Comparison of ENCODE assay signal across 25 cellular contexts in genomic region chr1:196128835-196129234, GRCh38.
"Had no signal": no experiment of that assay in that cellular context is flagged by ENCODE, and none has a peak within 500 bp of the region (broad histone marks: within the 10 kb centered on the region; RNA-seq: fewer than 3 reads in every experiment).

No MANE protein-coding gene starts in this region.

- ATAC-seq: body of pancreas; gastrocnemius medialis; left lobe of liver; natural killer cell treated with Interleukin-12 subunit alpha and Interleukin-12 subunit beta and Interleukin-15 and Interleukin-18, amount 100 ng/mL, for 72 hours; stimulated activated memory B cell treated with anti-CD40 and anti-IgM and Interleukin-4, amounts not matched to agents 10 μg/mL and 1 μg/mL and 100 μg/mL, for 72 hours had no signal

- H3K27me3 ChIP-seq: body of pancreas, gastrocnemius medialis, spleen, testis, uterus had no signal

- FAIRE-seq: colon, kidney had no signal

- H3K27ac ChIP-seq: body of pancreas, gastrocnemius medialis, spleen, testis, uterus had no signal

- H3K36me3 ChIP-seq: gastrocnemius medialis, spleen, uterus had no signal

- H3K9me3 ChIP-seq: body of pancreas, gastrocnemius medialis, spleen, testis, uterus had no signal

- DNase-seq: activated B cell treated with CpG ODN at 0.5 μM for 24 hours; activated CD4-positive, alpha-beta memory T cell treated with anti-CD3 and anti-CD28 coated beads for 36 hours; activated CD4-positive, alpha-beta T cell treated with anti-CD3 and anti-CD28 coated beads for 4 hours; activated gamma-delta T cell treated with Interleukin-2 at 50 U/mL for 16 hours; activated naive CD8-positive, alpha-beta T cell treated with anti-CD3 and anti-CD28 coated beads for 36 hours; activated T-cell treated with anti-CD3 and anti-CD28 coated beads for 4 hours; amygdala; body of pancreas; caudate nucleus; erythroblast; gastrocnemius medialis; head of caudate nucleus; kidney; nucleus accumbens; posterior cingulate gyrus; retina; spleen; stimulated activated CD4-positive, alpha-beta T cell treated with anti-CD3 and anti-CD28 coated beads, Interleukin-4, amount 100 ng/mL, for 4 hours; testis; uterus had no signal

- H3K4me3 ChIP-seq: body of pancreas, gastrocnemius medialis, lung, spleen, testis, uterus had no signal

- H3K4me1 ChIP-seq: body of pancreas, gastrocnemius medialis, spleen, testis, uterus had no signal
